ENCODE assay signal across 9 cellular contexts in genomic region chr1:55718758-55719671, GRCh38.
DNase-seq lines count a peak whose midpoint lies in the region; TF ChIP-seq lines count a peak whose summit lies in the region.
"Had no signal": no experiment of that assay in that cellular context is flagged by ENCODE, and none has a peak within 500 bp of the region (broad histone marks: within the 10 kb centered on the region; RNA-seq: fewer than 3 reads in every experiment).

No MANE protein-coding gene starts in this region.

- H3K4me2 ChIP-seq in SK-N-SH = peak overlapping the region; percentile 41; the same call in 1 of the 2 replicates

- no peak for TF ChIP-seq CTCF in SK-N-SH (IDR thresholded peaks at IDR 0.05)
- TF ChIP-seq CTCF in cardiac muscle cell (IDR thresholded peaks at IDR 0.05; ENCODE audit: low read depth, low read length) = no peak
- no peak for TF ChIP-seq CTCF in retinal pigment epithelial cell (conservative IDR thresholded peaks at IDR 0.05; ENCODE audit: low read depth, low read length)

- DNase-seq in ELF-1 (ENCODE audit: low read depth, low spot score) (peak; percentile 68), SK-N-SH (no peak), cardiac muscle cell (ENCODE audit: low read depth in 1 of 2, low spot score in 1 of 2) (peak; percentile 23 to 99), retinal pigment epithelial cell (ENCODE audit: low read depth) (peak; percentile 96), T-helper 2 cell (no peak), KG1 (lab: John Stamatoyannopoulos, UW) (no peak)
- DNase-seq in activated CD4-positive, CD25-positive, alpha-beta regulatory T cell (lab: John Stamatoyannopoulos, UW) = no peak
- DNase-seq in activated CD4-positive, alpha-beta T cell treated with anti-CD3 and anti-CD28 coated beads, Interleukin-2, amount 10 ng/mL, durations not matched to agents 24 days and 14 days = no peak
- DNase-seq: activated CD4-positive, alpha-beta T cell treated with anti-CD3 and anti-CD28 coated beads, Interleukin-2, amount 50 U/mL, for 4 hours had no signal

- no peak overlapping the region for H3K27ac Mint-ChIP-seq in activated CD4-positive, alpha-beta T cell treated with anti-CD3 and anti-CD28 coated beads, Interleukin-2, amount 10 ng/mL, durations not matched to agents 24 days and 14 days

- CTCF ChIA-PET in SK-N-SH (lab: Yijun Ruan, JAX) = interaction anchor here (1.5 kb wide), 1 partner anchor 18 kb away, joined by 4 read pairs; no protein-coding TSS in a partner anchor

- H3K27me3 Mint-ChIP-seq in activated CD4-positive, alpha-beta T cell treated with anti-CD3 and anti-CD28 coated beads, Interleukin-2, amount 10 ng/mL, durations not matched to agents 24 days and 14 days = no peaks in the 10 kb centered on the region

- H3K4me1 ChIP-seq in SK-N-SH (ENCODE audit: control insufficient read depth in 1 of 2, insufficient read depth in 2 of 2, low read depth in 1 of 2, low read length in 1 of 2) (peaks cover 21 to 36% of the 10 kb centered on the region in 2 experiments), cardiac muscle cell (ENCODE audit: low read depth) (no peaks in the 10 kb centered on the region)

- TF ChIP-seq RAD21 in SK-N-SH (IDR thresholded peaks at IDR 0.05; ENCODE audit: low read length) = no peak; the same call in 1 of the 2 replicates

- H3K9me3 ChIP-seq in SK-N-SH (no peaks in the 10 kb centered on the region), cardiac muscle cell (ENCODE audit: low read depth) (no peaks in the 10 kb centered on the region)

- no peaks in the 10 kb centered on the region for H4K20me1 ChIP-seq in SK-N-SH (ENCODE audit: insufficient read depth)

- intact Hi-C loops in activated CD4-positive, alpha-beta T cell treated with anti-CD3 and anti-CD28 coated beads, Interleukin-2, amount 10 ng/mL, durations not matched to agents 24 days and 14 days (cut with micrococcal nuclease) = no loop called here

- H3K27me3 ChIP-seq in SK-N-SH (ENCODE audit: insufficient read depth) (no peaks in the 10 kb centered on the region), cardiac muscle cell (no peaks in the 10 kb centered on the region)

- no peaks in the 10 kb centered on the region for H3K9me2 ChIP-seq in SK-N-SH

- H3K36me3 ChIP-seq in SK-N-SH (replicated peaks in 1 of 2; ENCODE audit: control insufficient read depth in 1 of 2, insufficient read depth in 2 of 2, low read length in 1 of 2) (no peaks in the 10 kb centered on the region), cardiac muscle cell (no peaks in the 10 kb centered on the region)

- no peak overlapping the region for H3K4me3 ChIP-seq in SK-N-SH (ENCODE audit: low read depth in 2 of 2, low read length in 1 of 2)
- H3K4me3 ChIP-seq in cardiac muscle cell = no peak overlapping the region
- H3K4me3 ChIP-seq in retinal pigment epithelial cell (ENCODE audit: low read length) = no peak overlapping the region

- peak overlapping the region; percentile 96 for H3K27ac ChIP-seq in SK-N-SH (ENCODE audit: low read depth in 2 of 2, low read length in 1 of 2)
- H3K27ac ChIP-seq in cardiac muscle cell = no peak overlapping the region

- no peaks in the 10 kb centered on the region for H3K4me1 Mint-ChIP-seq in activated CD4-positive, alpha-beta T cell treated with anti-CD3 and anti-CD28 coated beads, Interleukin-2, amount 10 ng/mL, durations not matched to agents 24 days and 14 days

- peaks cover 21% of the 10 kb centered on the region for H3F3A ChIP-seq in SK-N-SH (replicated peaks; ENCODE audit: insufficient read depth)

- no peaks in the 10 kb centered on the region for H3K9me3 Mint-ChIP-seq in activated CD4-positive, alpha-beta T cell treated with anti-CD3 and anti-CD28 coated beads, Interleukin-2, amount 10 ng/mL, durations not matched to agents 24 days and 14 days

- no peak overlapping the region for H2AFZ ChIP-seq in SK-N-SH (ENCODE audit: low read depth)

- H3K36me3 Mint-ChIP-seq in activated CD4-positive, alpha-beta T cell treated with anti-CD3 and anti-CD28 coated beads, Interleukin-2, amount 10 ng/mL, durations not matched to agents 24 days and 14 days (ENCODE audit: low read depth) = no peaks in the 10 kb centered on the region

- no peak overlapping the region for H3K4me3 Mint-ChIP-seq in activated CD4-positive, alpha-beta T cell treated with anti-CD3 and anti-CD28 coated beads, Interleukin-2, amount 10 ng/mL, durations not matched to agents 24 days and 14 days

- POLR2A ChIA-PET in SK-N-SH (lab: Yijun Ruan, JAX) = no interaction called here

- 23% methylated on average over 7 of the region's 7 CpGs for WGBS in SK-N-SH (ENCODE audit: low lambda C conversion rate)

- peak overlapping the region; percentile 60 for H3K9ac ChIP-seq in SK-N-SH

- peak; percentile 87 to 99 for TF ChIP-seq EP300 in SK-N-SH (IDR thresholded peaks at IDR 0.05; ENCODE audit: borderline replicate concordance in 1 of 2, low read depth in 1 of 2, low read length in 1 of 2)

- no peaks in the 10 kb centered on the region for H3K79me2 ChIP-seq in SK-N-SH (ENCODE audit: insufficient read depth)

TF ChIP-seq in SK-N-SH, 30 proteins besides CTCF, POLR2A, EP300 and RAD21 (continues in another document):
- TF ChIP-seq USF2 (IDR thresholded peaks at IDR 0.05; ENCODE audit: borderline replicate concordance, low read depth, low read length) (no peak), EZH2phosphoT487 (IDR thresholded peaks at IDR 0.05; ENCODE audit: borderline replicate concordance, low read depth) (no peak), YY1 (IDR thresholded peaks at IDR 0.05; ENCODE audit: low read depth) (peak; percentile 54; the same call in 1 of the 2 replicates), FOXM1 (IDR thresholded peaks at IDR 0.05; ENCODE audit: low read depth) (peak; percentile 92; the same call in 1 of the 2 replicates), JUND (IDR thresholded peaks at IDR 0.05) (peak; percentile 96), SMC3 (IDR thresholded peaks at IDR 0.05; ENCODE audit: low read depth, low read length) (0 out of 2 replicates have a peak, but pooled peaks have one; percentile 1), TEAD4 (IDR thresholded peaks at IDR 0.05; ENCODE audit: borderline replicate concordance, insufficient read depth) (peak; percentile 96), RXRA (IDR thresholded peaks at IDR 0.05; ENCODE audit: borderline replicate concordance, low read depth) (peak; percentile 96), NFIC (IDR thresholded peaks at IDR 0.05; ENCODE audit: borderline replicate concordance) (peak; percentile 98), PBX3 (IDR thresholded peaks at IDR 0.05) (peak; percentile 97), POLR2AphosphoS5 (IDR thresholded peaks at IDR 0.05; ENCODE audit: low read depth, low read length) (peak; percentile 88), SIN3A (IDR thresholded peaks at IDR 0.05; ENCODE audit: borderline replicate concordance, low read depth, low read length) (peak; percentile 82; the same call in 1 of the 2 replicates), RFX5 (IDR thresholded peaks at IDR 0.05; ENCODE audit: low read length) (no peak), GATA2 (CRISPR knock-in tag; IDR thresholded peaks at IDR 0.05) (no peak)
- TF ChIP-seq, protein P1, sequence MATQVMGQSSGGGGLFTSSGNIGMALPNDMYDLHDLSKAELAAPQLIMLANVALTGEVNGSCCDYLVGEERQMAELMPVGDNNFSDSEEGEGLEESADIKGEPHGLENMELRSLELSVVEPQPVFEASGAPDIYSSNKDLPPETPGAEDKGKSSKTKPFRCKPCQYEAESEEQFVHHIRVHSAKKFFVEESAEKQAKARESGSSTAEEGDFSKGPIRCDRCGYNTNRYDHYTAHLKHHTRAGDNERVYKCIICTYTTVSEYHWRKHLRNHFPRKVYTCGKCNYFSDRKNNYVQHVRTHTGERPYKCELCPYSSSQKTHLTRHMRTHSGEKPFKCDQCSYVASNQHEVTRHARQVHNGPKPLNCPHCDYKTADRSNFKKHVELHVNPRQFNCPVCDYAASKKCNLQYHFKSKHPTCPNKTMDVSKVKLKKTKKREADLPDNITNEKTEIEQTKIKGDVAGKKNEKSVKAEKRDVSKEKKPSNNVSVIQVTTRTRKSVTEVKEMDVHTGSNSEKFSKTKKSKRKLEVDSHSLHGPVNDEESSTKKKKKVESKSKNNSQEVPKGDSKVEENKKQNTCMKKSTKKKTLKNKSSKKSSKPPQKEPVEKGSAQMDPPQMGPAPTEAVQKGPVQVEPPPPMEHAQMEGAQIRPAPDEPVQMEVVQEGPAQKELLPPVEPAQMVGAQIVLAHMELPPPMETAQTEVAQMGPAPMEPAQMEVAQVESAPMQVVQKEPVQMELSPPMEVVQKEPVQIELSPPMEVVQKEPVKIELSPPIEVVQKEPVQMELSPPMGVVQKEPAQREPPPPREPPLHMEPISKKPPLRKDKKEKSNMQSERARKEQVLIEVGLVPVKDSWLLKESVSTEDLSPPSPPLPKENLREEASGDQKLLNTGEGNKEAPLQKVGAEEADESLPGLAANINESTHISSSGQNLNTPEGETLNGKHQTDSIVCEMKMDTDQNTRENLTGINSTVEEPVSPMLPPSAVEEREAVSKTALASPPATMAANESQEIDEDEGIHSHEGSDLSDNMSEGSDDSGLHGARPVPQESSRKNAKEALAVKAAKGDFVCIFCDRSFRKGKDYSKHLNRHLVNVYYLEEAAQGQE (IDR thresholded peaks at IDR 0.05; ENCODE audit: low read depth, low read length) = peak; percentile 57

Comparison
In these comparisons a context has a peak if more than half of its experiments do, and no peak if none do; other contexts are left out.
1. DNase-seq: peak in ELF-1 (single experiment), cardiac muscle cell (2 of 2) and retinal pigment epithelial cell (single experiment); none in SK-N-SH (single experiment), activated CD4-positive, CD25-positive, alpha-beta regulatory T cell (0 of 4), activated CD4-positive, alpha-beta T cell treated with anti-CD3 and anti-CD28 coated beads, Interleukin-2, amount 10 ng/mL, durations not matched to agents 24 days and 14 days (single experiment), T-helper 2 cell (0 of 5) and KG1 (single experiment).